ENCODE assay signal across 11 cellular contexts in genomic region chr4:131459430-131460101, GRCh38.
A peak's percentile ranks its signal among the peaks of the same experiment; 100 is the strongest.
DNase-seq lines count a peak whose midpoint lies in the region; ATAC-seq lines count a peak whose summit lies in the region.
"Had no signal": no experiment of that assay in that cellular context is flagged by ENCODE, and none has a peak within 500 bp of the region (broad histone marks: within the 10 kb centered on the region; RNA-seq: fewer than 3 reads in every experiment).

No MANE protein-coding gene starts in this region.

- no peak overlapping the region for H3K4me2 ChIP-seq in neuronal stem cell (ENCODE audit: insufficient read depth, low read length, poor library complexity, severe bottlenecking)

- H2AFZ ChIP-seq in neuronal stem cell (ENCODE audit: low read length) = peak overlapping the region; percentile 56

- H2BK12ac ChIP-seq in neuronal stem cell (ENCODE audit: low read length) = no peak overlapping the region

- no peak overlapping the region for H3K27ac ChIP-seq in neuronal stem cell (replicated peaks; ENCODE audit: low read length)
- H3K27ac ChIP-seq: thoracic aorta had no signal

- H3K4me1 ChIP-seq in neuronal stem cell (ENCODE audit: control insufficient read depth in 2 of 2, insufficient read depth in 1 of 2, low read depth in 1 of 2, low read length in 2 of 2) = no peaks in the 10 kb centered on the region

- no peak overlapping the region for H3K18ac ChIP-seq in neuronal stem cell (ENCODE audit: low read length)

- H3K27me3 Mint-ChIP-seq in activated T-helper 17 cell treated with anti-CD3 and anti-CD28 coated beads, Interleukin-2, amount 50 U/mL, for 72 hours = no peaks in the 10 kb centered on the region
- H3K27me3 Mint-ChIP-seq: activated T-cell treated with anti-CD3 and anti-CD28 coated beads, Interleukin-2, amount 50 U/mL, for 24 hours; naive thymus-derived CD8-positive, alpha-beta T cell had no signal

- H3K79me1 ChIP-seq in neuronal stem cell (ENCODE audit: low read depth, low read length) = no peaks in the 10 kb centered on the region

- H3K9ac ChIP-seq in neuronal stem cell (ENCODE audit: low read depth, low read length, poor library complexity) = no peak overlapping the region

- no peak overlapping the region for H3K23ac ChIP-seq in neuronal stem cell (ENCODE audit: low read depth, low read length, poor library complexity)

- WGBS in neuronal stem cell (ENCODE audit: extremely low coverage in 2 of 2, insufficient read length in 2 of 2, insufficient replicate concordance in 1 of 2), 2 donors = no CpG with 5 or more reads among the region's 4 CpGs

- H3K36me3 ChIP-seq in neuronal stem cell (replicated peaks in 1 of 2; ENCODE audit: control insufficient read depth in 2 of 2, insufficient read depth in 2 of 2, low read length in 2 of 2) = no peaks in the 10 kb centered on the region
- H3K36me3 ChIP-seq: thoracic aorta had no signal

- no peaks in the 10 kb centered on the region for H3K9me3 ChIP-seq in neuronal stem cell (replicated peaks in 1 of 2; ENCODE audit: control insufficient read depth in 2 of 2, insufficient read depth in 1 of 2, low read depth in 1 of 2, low read length in 2 of 2)
- H3K9me3 ChIP-seq: thoracic aorta had no signal

- H3K9me3 Mint-ChIP-seq in activated T-helper 17 cell treated with anti-CD3 and anti-CD28 coated beads, Interleukin-2, amount 50 U/mL, for 72 hours = peaks cover 7% of the 10 kb centered on the region

- H3K4me3 Mint-ChIP-seq in activated T-helper 17 cell treated with anti-CD3 and anti-CD28 coated beads, Interleukin-2, amount 50 U/mL, for 72 hours = no peak overlapping the region
- H3K4me3 Mint-ChIP-seq: activated T-cell treated with anti-CD3 and anti-CD28 coated beads, Interleukin-2, amount 50 U/mL, for 24 hours; naive thymus-derived CD8-positive, alpha-beta T cell had no signal

- no peak overlapping the region for H2BK15ac ChIP-seq in neuronal stem cell (ENCODE audit: low read length)

- ATAC-seq in GM19043 (IDR thresholded peaks at IDR 0.05; ENCODE audit: low read depth, unreplicated experiment) = peak; percentile 65
- peak; percentile 74 for ATAC-seq in HG02938 (IDR thresholded peaks at IDR 0.05; ENCODE audit: unreplicated experiment)
- no peak for ATAC-seq in activated T-helper 17 cell treated with anti-CD3 and anti-CD28 coated beads, Interleukin-2, amount 50 U/mL, for 72 hours (replicated peaks)
- ATAC-seq: naive thymus-derived CD8-positive, alpha-beta T cell had no signal

- no peak overlapping the region for H4K8ac ChIP-seq in neuronal stem cell (ENCODE audit: low read depth, low read length)

- H3K4ac ChIP-seq in neuronal stem cell (ENCODE audit: low read length) = no peak overlapping the region

- no peak overlapping the region for H2BK5ac ChIP-seq in neuronal stem cell (ENCODE audit: low read length)

- no peak overlapping the region for H4K91ac ChIP-seq in neuronal stem cell (ENCODE audit: low read depth, low read length, poor library complexity)

- no peaks in the 10 kb centered on the region for H3K36me3 Mint-ChIP-seq in activated T-helper 17 cell treated with anti-CD3 and anti-CD28 coated beads, Interleukin-2, amount 50 U/mL, for 72 hours (ENCODE audit: low read depth)
- H3K36me3 Mint-ChIP-seq: naive thymus-derived CD8-positive, alpha-beta T cell had no signal

- no peaks in the 10 kb centered on the region for H3K27me3 ChIP-seq in neuronal stem cell (ENCODE audit: control insufficient read depth in 3 of 3, insufficient read depth in 3 of 3, low read depth in 1 of 3, low read length in 3 of 3)

- no peaks in the 10 kb centered on the region for H3K4me1 Mint-ChIP-seq in activated T-helper 17 cell treated with anti-CD3 and anti-CD28 coated beads, Interleukin-2, amount 50 U/mL, for 72 hours
- H3K4me1 Mint-ChIP-seq: naive thymus-derived CD8-positive, alpha-beta T cell had no signal

- H3K27ac Mint-ChIP-seq in activated T-helper 17 cell treated with anti-CD3 and anti-CD28 coated beads, Interleukin-2, amount 50 U/mL, for 72 hours = no peak overlapping the region
- H3K27ac Mint-ChIP-seq: activated T-cell treated with anti-CD3 and anti-CD28 coated beads, Interleukin-2, amount 50 U/mL, for 24 hours; naive thymus-derived CD8-positive, alpha-beta T cell had no signal

- DNase-seq in NCI-H446 treated with DMSO at 0.1 percent for 48 hours (lab: John Stamatoyannopoulos, UW) (peak; percentile 74), neuronal stem cell (ENCODE audit: low spot score) (no peak), NOMO-1 treated with DMSO at 0.1 percent for 48 hours (lab: John Stamatoyannopoulos, UW; ENCODE audit: unreplicated experiment) (no peak), NCI-H1417 treated with DMSO at 0.1 percent for 48 hours (lab: John Stamatoyannopoulos, UW) (no peak)
- DNase-seq: activated T-cell treated with anti-CD3 and anti-CD28 coated beads, Interleukin-2, amount 50 U/mL, for 24 hours; effector memory CD4-positive, alpha-beta T cell had no signal

- no peak overlapping the region for H2AK5ac ChIP-seq in neuronal stem cell (ENCODE audit: low read depth, low read length)

- H3K4me3 ChIP-seq in neuronal stem cell (ENCODE audit: low read length in 2 of 2) = no peak overlapping the region
- H3K4me3 ChIP-seq: thoracic aorta had no signal

- H2BK120ac ChIP-seq in neuronal stem cell (ENCODE audit: low read depth, low read length) = no peak overlapping the region

- no peak overlapping the region for H3K14ac ChIP-seq in neuronal stem cell (ENCODE audit: low read length)
